6 cellular contexts compared by ENCODE assay signal in the genomic region with DNA sequence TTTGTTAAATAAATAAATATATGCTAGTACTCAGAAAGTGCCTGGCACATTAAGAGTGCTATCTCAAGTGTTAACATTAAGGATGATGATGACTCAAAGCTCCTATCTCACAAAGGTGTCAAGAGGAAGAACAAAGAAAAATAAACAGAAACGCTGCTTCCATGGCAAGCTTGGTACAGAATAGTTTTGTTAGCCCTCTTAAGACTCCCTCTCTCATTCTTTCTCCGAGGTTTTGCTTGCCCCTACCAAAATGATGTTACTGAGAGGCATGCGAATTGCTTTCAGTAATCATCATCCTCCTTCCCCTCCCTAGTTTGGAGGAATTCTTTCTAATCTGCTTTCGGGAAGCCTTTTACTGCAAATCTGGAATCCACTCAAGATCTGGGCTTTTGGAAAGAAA.
"Had no signal": no experiment of that assay in that cellular context is flagged by ENCODE, and none has a peak within 500 bp of the region (broad histone marks: within the 10 kb centered on the region; RNA-seq: fewer than 3 reads in every experiment).

No MANE protein-coding gene starts in this region.

- H3K4me3 ChIP-seq: GM23338 had no signal

- ATAC-seq: GM23338, HepG2 had no signal

- H3K27ac ChIP-seq: HL-60 had no signal

- DNase-seq: H9, HCEC 1CT, KBM-7 had no signal

- H3K4me2 ChIP-seq: GM23338 had no signal
